Comparison of ENCODE assay signal across 1 cellular context in the genomic region with DNA sequence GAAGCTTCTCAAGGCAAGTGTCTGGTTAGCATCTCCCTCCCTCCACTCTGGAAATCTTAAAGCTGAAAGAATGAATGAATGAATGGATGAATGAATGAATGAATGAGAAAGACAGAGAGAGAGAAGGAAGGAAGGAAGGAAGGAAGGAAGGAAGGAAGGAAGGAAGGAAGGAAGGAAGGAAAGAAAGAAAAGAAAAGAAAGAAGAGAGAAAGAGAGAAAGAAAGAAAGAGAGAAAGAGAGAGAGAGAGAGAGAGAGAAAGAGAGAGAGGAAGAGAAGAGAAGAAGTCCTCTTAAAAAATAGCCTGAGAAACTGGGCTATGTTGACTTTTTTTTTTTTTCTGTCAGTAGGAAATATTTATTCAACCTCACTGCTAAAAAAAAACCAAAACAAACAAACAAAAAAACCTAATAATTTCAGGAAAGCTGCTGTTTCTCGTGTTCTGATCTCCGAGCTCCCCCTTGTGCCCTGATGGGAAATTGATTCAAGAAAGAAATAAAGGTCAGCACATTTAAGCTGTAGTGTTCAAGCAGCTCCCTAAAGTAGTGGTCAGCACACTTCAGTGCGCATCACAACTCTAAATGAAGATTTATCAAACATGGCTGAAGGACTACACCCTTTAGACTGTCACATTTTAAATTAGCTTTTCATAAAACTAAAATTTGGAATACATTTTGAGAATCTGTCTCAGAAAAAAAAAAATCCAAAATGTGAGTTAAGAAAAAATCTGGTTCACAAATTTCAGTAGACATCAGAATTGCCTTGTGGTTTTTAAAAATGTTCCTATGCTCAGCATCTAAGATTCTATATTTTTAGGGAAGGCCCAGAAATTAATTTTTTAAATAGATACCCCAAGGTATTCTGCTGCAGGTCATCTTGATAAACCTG.
A peak's percentile ranks its signal among the peaks of the same experiment; 100 is the strongest.
TF ChIP-seq lines count a peak whose summit lies in the region.

No MANE protein-coding gene starts in this region.

TF ChIP-seq in K562, 482 proteins besides CTCF, POLR2A, EP300 and RAD21 (continued from another document):
- TF ChIP-seq ZNF280A (IDR thresholded peaks at IDR 0.05; ENCODE audit: low read depth, partially characterized antibody) (no peak), ZNF217 (CRISPR knock-in tag; IDR thresholded peaks at IDR 0.05) (no peak), CLOCK (CRISPR knock-in tag; IDR thresholded peaks at IDR 0.05; ENCODE audit: borderline replicate concordance) (no peak), SRSF3 (IDR thresholded peaks at IDR 0.05; ENCODE audit: insufficient read depth, low read length) (no peak), THRAP3 (IDR thresholded peaks at IDR 0.05; ENCODE audit: borderline replicate concordance) (peak; percentile 84), HBP1 (CRISPR knock-in tag; IDR thresholded peaks at IDR 0.05) (peak; percentile 58; the same call in 1 of the 2 replicates)
- TF ChIP-seq, protein P1, sequence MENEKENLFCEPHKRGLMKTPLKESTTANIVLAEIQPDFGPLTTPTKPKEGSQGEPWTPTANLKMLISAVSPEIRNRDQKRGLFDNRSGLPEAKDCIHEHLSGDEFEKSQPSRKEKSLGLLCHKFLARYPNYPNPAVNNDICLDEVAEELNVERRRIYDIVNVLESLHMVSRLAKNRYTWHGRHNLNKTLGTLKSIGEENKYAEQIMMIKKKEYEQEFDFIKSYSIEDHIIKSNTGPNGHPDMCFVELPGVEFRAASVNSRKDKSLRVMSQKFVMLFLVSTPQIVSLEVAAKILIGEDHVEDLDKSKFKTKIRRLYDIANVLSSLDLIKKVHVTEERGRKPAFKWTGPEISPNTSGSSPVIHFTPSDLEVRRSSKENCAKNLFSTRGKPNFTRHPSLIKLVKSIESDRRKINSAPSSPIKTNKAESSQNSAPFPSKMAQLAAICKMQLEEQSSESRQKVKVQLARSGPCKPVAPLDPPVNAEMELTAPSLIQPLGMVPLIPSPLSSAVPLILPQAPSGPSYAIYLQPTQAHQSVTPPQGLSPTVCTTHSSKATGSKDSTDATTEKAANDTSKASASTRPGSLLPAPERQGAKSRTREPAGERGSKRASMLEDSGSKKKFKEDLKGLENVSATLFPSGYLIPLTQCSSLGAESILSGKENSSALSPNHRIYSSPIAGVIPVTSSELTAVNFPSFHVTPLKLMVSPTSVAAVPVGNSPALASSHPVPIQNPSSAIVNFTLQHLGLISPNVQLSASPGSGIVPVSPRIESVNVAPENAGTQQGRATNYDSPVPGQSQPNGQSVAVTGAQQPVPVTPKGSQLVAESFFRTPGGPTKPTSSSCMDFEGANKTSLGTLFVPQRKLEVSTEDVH (IDR thresholded peaks at IDR 0.05; ENCODE audit: low read depth, partially characterized antibody): no peak
- TF ChIP-seq, protein P2, sequence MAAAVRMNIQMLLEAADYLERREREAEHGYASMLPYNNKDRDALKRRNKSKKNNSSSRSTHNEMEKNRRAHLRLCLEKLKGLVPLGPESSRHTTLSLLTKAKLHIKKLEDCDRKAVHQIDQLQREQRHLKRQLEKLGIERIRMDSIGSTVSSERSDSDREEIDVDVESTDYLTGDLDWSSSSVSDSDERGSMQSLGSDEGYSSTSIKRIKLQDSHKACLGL (CRISPR knock-in tag; IDR thresholded peaks at IDR 0.05; ENCODE audit: borderline replicate concordance, poor library complexity, severe bottlenecking): no peak
- TF ChIP-seq, protein P3, sequence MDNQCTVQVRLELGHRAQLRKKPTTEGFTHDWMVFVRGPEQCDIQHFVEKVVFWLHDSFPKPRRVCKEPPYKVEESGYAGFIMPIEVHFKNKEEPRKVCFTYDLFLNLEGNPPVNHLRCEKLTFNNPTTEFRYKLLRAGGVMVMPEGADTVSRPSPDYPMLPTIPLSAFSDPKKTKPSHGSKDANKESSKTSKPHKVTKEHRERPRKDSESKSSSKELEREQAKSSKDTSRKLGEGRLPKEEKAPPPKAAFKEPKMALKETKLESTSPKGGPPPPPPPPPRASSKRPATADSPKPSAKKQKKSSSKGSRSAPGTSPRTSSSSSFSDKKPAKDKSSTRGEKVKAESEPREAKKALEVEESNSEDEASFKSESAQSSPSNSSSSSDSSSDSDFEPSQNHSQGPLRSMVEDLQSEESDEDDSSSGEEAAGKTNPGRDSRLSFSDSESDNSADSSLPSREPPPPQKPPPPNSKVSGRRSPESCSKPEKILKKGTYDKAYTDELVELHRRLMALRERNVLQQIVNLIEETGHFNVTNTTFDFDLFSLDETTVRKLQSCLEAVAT (IDR thresholded peaks at IDR 0.05): 0 out of 4 replicates have a peak, but pooled peaks of 1 of the 2 experiments have one; percentile 25
